In the genomic region with DNA sequence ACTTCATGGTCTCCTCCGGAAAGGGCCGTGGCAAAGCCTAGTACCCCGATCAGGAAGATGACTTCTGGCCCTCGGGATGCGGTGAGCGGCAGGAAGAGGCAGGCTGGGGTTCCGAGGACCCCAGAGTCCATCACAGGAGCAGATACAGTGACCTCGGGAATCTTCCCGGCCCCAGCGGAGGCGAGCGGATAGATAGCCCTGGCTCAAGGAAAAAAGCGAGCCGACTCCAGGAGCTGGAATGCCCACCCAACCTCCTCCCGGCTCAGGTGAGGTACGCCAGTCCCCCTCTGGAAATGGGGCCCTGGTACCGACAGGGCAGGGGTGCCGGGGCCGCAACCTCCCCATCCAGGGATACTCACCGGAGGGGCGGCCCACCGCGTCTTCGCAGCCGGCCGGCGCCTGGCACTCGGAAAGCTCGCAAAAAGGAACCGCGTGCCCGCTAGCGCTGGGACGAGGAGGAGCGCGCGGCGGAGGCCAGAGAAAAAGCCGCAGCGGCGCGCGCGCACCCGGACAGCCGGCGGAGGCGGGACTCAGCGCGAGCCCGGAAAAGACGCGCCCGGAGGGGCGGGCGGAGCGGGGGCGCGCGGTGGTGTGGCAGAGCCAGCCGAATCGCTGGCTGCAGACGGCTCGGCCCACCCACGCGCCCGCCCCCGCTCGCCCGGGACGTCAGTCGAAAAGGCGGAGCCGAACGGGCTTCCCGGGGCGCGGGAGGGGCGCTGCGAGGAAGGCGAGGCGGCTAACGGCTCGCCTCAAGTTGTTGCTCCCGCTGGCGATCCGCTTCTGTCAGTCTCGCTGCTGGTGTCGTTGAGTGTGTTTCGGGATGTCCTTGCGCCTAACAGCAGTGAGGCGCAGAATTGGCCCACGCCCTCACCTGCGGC, we compare ENCODE assay signal across 8 cellular contexts. TPM values are rescaled to one million over a fixed set of nuclear protein-coding genes. Genes with fewer than 3 reads are reported as not detected.
A peak's percentile ranks its signal among the peaks of the same experiment; 100 is the strongest.
DNase-seq lines count a peak whose midpoint lies in the region; ATAC-seq, FAIRE-seq and TF ChIP-seq lines count a peak whose summit lies in the region.

A gene (minus strand): TSS at position 478 of the 878 bp plus-strand sequence. CDS start 49,894 bp downstream, outside the sequence.

- H3K9me2 ChIP-seq in OCI-LY7 (ENCODE audit: insufficient read depth, low read length), result no peaks in the 10 kb centered on the region

- peak; percentile 83 for TF ChIP-seq POLR2A in endothelial cell of umbilical vein (IDR thresholded peaks at IDR 0.05; ENCODE audit: low read depth, low read length)

- WGBS in HUES64, result under 1% methylated on average over 94 of the region's 94 CpGs

- H3K9ac ChIP-seq in HUES64 (ENCODE audit: low read depth, low read length) (peak within 1 kb of the TSS; percentile 75), endothelial cell of umbilical vein (replicated peaks; ENCODE audit: extremely low read depth, insufficient read depth, low read length) (peak within 1 kb of the TSS; percentile 96)

- CTCF ChIA-PET in OCI-LY7 (lab: Charles Lee; ENCODE audit: unreplicated experiment), result no interaction called here
- CTCF ChIA-PET in endothelial cell of umbilical vein (lab: Charles Lee), result interaction anchor here (1.9 to 4.7 kb wide), 3 partner anchors 18 to 124 kb away, joined by 5 to 42 read pairs (median 22); no protein-coding TSS in a partner anchor

- DNase-seq in COLO829 (ENCODE audit: low spot score), result peak; percentile 46
- DNase-seq in OCI-LY7 (ENCODE audit: low spot score), result peak; percentile 86
- peak; percentile 76 for DNase-seq in activated T-cell treated with anti-CD3 and anti-CD28 coated beads for 1 hour (ENCODE audit: low read depth)
- DNase-seq in endothelial cell of umbilical vein (ENCODE audit: low read depth, low spot score), result peak; percentile 82
- DNase-seq in middle frontal gyrus (ENCODE audit: extremely low spot score, low spot score), result peak; percentile 75
- peak; percentile 70 to 81 for DNase-seq in stimulated activated CD8-positive, alpha-beta memory T cell treated with anti-CD3 and anti-CD28 coated beads, Interleukin-2, amount 100 ng/mL, for 1 hour (ENCODE audit: low read depth in 2 of 2)

- H3K36me3 ChIP-seq in HUES64 (ENCODE audit: insufficient read depth, low read length) (no peaks in the 10 kb centered on the region), OCI-LY7 (ENCODE audit: insufficient read depth, low read length) (peaks cover 21% of the 10 kb centered on the region), endothelial cell of umbilical vein (ENCODE audit: control insufficient read depth in 2 of 2, extremely low read depth in 1 of 2, insufficient read depth in 2 of 2, low read length in 2 of 2) (no peaks in the 10 kb centered on the region)

- H3K27me3 ChIP-seq in HUES64 (ENCODE audit: insufficient read depth, low read length), result peaks cover 17% of the 10 kb centered on the region
- H3K27me3 ChIP-seq in endothelial cell of umbilical vein (ENCODE audit: control insufficient read depth in 2 of 2, insufficient read depth in 2 of 2, low read length in 2 of 2), result no peaks in the 10 kb centered on the region

- H3K9me1 ChIP-seq in endothelial cell of umbilical vein (replicated peaks; ENCODE audit: control insufficient read depth, extremely low read depth, insufficient read depth, low read length), result no peaks in the 10 kb centered on the region

- H3K9me3 ChIP-seq in HUES64 (ENCODE audit: insufficient read depth, low read depth, low read length), result no peaks in the 10 kb centered on the region
- no peaks in the 10 kb centered on the region for H3K9me3 ChIP-seq in OCI-LY7 (ENCODE audit: low read length)
- H3K9me3 ChIP-seq in endothelial cell of umbilical vein (replicated peaks; ENCODE audit: control insufficient read depth, insufficient read depth, low read length), result no peaks in the 10 kb centered on the region

- dilution Hi-C loops in endothelial cell of umbilical vein (cut with MboI; ENCODE audit: extremely low pct_ligation_motif_present, low sequenced_read_pairs), result no loop called here

- H4K20me1 ChIP-seq in OCI-LY7 (ENCODE audit: insufficient read depth, low read length) (peaks cover 9% of the 10 kb centered on the region; the same call in 1 of the 2 replicates), endothelial cell of umbilical vein (replicated peaks; ENCODE audit: control insufficient read depth, extremely low read depth, insufficient read depth, low read length) (peaks cover 3% of the 10 kb centered on the region)

- FAIRE-seq in endothelial cell of umbilical vein (lab: Jason Lieb, UNC), result peak; percentile 42

- H3K4me3 ChIP-seq in HUES64 (ENCODE audit: low read length) (peak within 1 kb of the TSS; percentile 85), OCI-LY7 (ENCODE audit: low read depth, low read length, poor library complexity, severe bottlenecking) (peak within 1 kb of the TSS; percentile 99), endothelial cell of umbilical vein (replicated peaks in 1 of 3; ENCODE audit: insufficient read depth in 1 of 3, low read depth in 1 of 3, low read length in 3 of 3) (peak within 1 kb of the TSS; percentile 58 to 86 (median 70))

- peak within 1 kb of the TSS; percentile 80 for H3K4me2 ChIP-seq in OCI-LY7 (ENCODE audit: low read length)
- H3K4me2 ChIP-seq in endothelial cell of umbilical vein (ENCODE audit: insufficient read depth, low read length), result peak within 1 kb of the TSS; percentile 98

- H2AFZ ChIP-seq in OCI-LY7 (ENCODE audit: low read length) (peak within 1 kb of the TSS; percentile 93), endothelial cell of umbilical vein (ENCODE audit: low read depth, low read length) (peak within 1 kb of the TSS; percentile 32)

- H3K27ac ChIP-seq in HUES64 (ENCODE audit: low read depth, low read length), result peak within 1 kb of the TSS; percentile 68; the same call in 1 of the 2 replicates
- H3K27ac ChIP-seq in OCI-LY7 (ENCODE audit: low read depth, low read length, poor library complexity, severe bottlenecking), result peak within 1 kb of the TSS; percentile 70
- peak within 1 kb of the TSS; percentile 89 for H3K27ac ChIP-seq in endothelial cell of umbilical vein (ENCODE audit: insufficient read depth, low read depth, low read length)

- peak; percentile 87 for ATAC-seq in GM21390 (IDR thresholded peaks at IDR 0.05; ENCODE audit: unreplicated experiment)

- H3K79me2 ChIP-seq in OCI-LY7 (ENCODE audit: insufficient read depth, low read depth, low read length), result peaks cover 47% of the 10 kb centered on the region
- peaks cover 47% of the 10 kb centered on the region for H3K79me2 ChIP-seq in endothelial cell of umbilical vein (ENCODE audit: control insufficient read depth, insufficient read depth, low read length)

- intact Hi-C loops in OCI-LY7 (cut with micrococcal nuclease; ENCODE audit: unreplicated experiment) (no loop called here), endothelial cell of umbilical vein (cut with micrococcal nuclease) (loop anchor here (1.0 to 10.0 kb wide), 5 partner anchors 20 to 586 kb away; a partner anchor contains a TSS)

- H3K4me1 ChIP-seq in HUES64 (ENCODE audit: insufficient read depth, low read length) (0 out of 2 replicates have a peak, but pooled peaks cover 7% of the 10 kb centered on the region), OCI-LY7 (ENCODE audit: insufficient read depth, low read length, poor library complexity, severe bottlenecking) (peaks cover 21% of the 10 kb centered on the region), endothelial cell of umbilical vein (ENCODE audit: control insufficient read depth, extremely low read depth, insufficient read depth, low read length) (peaks cover 26% of the 10 kb centered on the region)

- no TSS peak for BruUV-seq in OCI-LY7 (replicated peaks; lab: Mats Ljungman, UMichigan)
- BruUV-seq in endothelial cell of umbilical vein (replicated peaks; lab: Mats Ljungman, UMichigan), result TSS peak; percentile 40

- POLR2A ChIA-PET in OCI-LY7 (lab: Charles Lee), result interaction anchor here (1.1 to 1.6 kb wide), 2 partner anchors 17 to 20 kb away, joined by 3 to 7 read pairs; no protein-coding TSS in a partner anchor
- POLR2A ChIA-PET in endothelial cell of umbilical vein (lab: Charles Lee), result interaction anchor here (1.2 to 1.7 kb wide), 2 partner anchors 19 to 124 kb away, joined by 4 to 5 read pairs; no protein-coding TSS in a partner anchor

- no peak for TF ChIP-seq CTCF in OCI-LY7 (conservative IDR thresholded peaks at IDR 0.05; ENCODE audit: low read length)
- no peak for TF ChIP-seq CTCF in endothelial cell of umbilical vein (IDR thresholded peaks at IDR 0.05; ENCODE audit: extremely low read depth in 1 of 2, insufficient read depth in 1 of 2, low read depth in 1 of 2, low read length in 2 of 2)

TF ChIP-seq in endothelial cell of umbilical vein, 7 proteins besides CTCF, POLR2A, EP300 and RAD21:
- TF ChIP-seq POLR2AphosphoS5 (IDR thresholded peaks at IDR 0.05; ENCODE audit: insufficient read depth, low read depth, low read length) (peak; percentile 50), EZH2 (IDR thresholded peaks at IDR 0.05; ENCODE audit: borderline replicate concordance, low read depth, low read length, severe bottlenecking) (no peak)

RNA-seq across cellular contexts. Expression of the gene that starts here (rescaled TPM):
- 39.9 TPM for polyA plus RNA-seq in HUES64 (2013, experiment 1 of 2)
- 44.1 TPM for polyA plus RNA-seq in HUES64 (2013, experiment 2 of 2)
- 18.0 and 18.4 TPM in 2 replicates for total RNA-seq in OCI-LY7 (2014; rRNA removed; shearing (Covaris generic))
- total RNA-seq in OCI-LY7 (2022) (25.2 and 35.4 TPM in 2 replicates), endothelial cell of umbilical vein (85.5 and 88.9 TPM in 2 replicates)
- polyA plus RNA-seq in endothelial cell of umbilical vein, result 16.1 and 20.7 TPM in 2 replicates
- 24.8 and 24.9 TPM in 2 replicates for polyA plus RNA-seq in endothelial cell of umbilical vein (2011; cell fraction: cytosol; rRNA removed)
- polyA plus RNA-seq in endothelial cell of umbilical vein (2011; cell fraction: nucleus; rRNA removed), result 28.2 and 33.4 TPM in 2 replicates
- polyA plus RNA-seq in endothelial cell of umbilical vein (2012), result 49.5 and 76.1 TPM in 2 replicates
- polyA minus RNA-seq in endothelial cell of umbilical vein, result 83.0 and 105 TPM in 2 replicates
- polyA minus RNA-seq in endothelial cell of umbilical vein (2011; cell fraction: cytosol; rRNA and poly(A)+ RNA removed), result 29.6 TPM
- 40.5 and 53.7 TPM in 2 replicates for polyA minus RNA-seq in endothelial cell of umbilical vein (2011; cell fraction: nucleus; rRNA and poly(A)+ RNA removed)

Comparison
In these comparisons a context has a peak if more than half of its experiments do, and no peak if none do; other contexts are left out.
1. Peak in every context shown above with its lines: DNase-seq, ATAC-seq, H3K4me3 ChIP-seq and H3K27ac ChIP-seq.